Comparison of ENCODE assay signal across 8 cellular contexts in genomic region chr19:15419413-15420025, GRCh38.
DNase-seq lines count a peak whose midpoint lies in the region; ATAC-seq and TF ChIP-seq lines count a peak whose summit lies in the region.

No MANE protein-coding gene starts in this region.

- peak overlapping the region; percentile 30 for H3K27ac ChIP-seq in OCI-LY1 (ENCODE audit: low read depth, low read length, poor library complexity, severe bottlenecking)

- H3K9me2 ChIP-seq in OCI-LY1 (ENCODE audit: low read depth, low read length), result no peaks in the 10 kb centered on the region

- H3K9me3 ChIP-seq in OCI-LY1 (ENCODE audit: low read length) (no peaks in the 10 kb centered on the region), endocrine pancreas (ENCODE audit: control insufficient read depth, low read length) (no peaks in the 10 kb centered on the region)

- peak overlapping the region; percentile 63 for H3K4me2 ChIP-seq in OCI-LY1 (ENCODE audit: low read length)

- peak overlapping the region; percentile 54 for H3K9ac ChIP-seq in OCI-LY1 (ENCODE audit: low read length)
- H3K9ac ChIP-seq in endocrine pancreas (ENCODE audit: control insufficient read depth, insufficient read depth, low read length), result peak overlapping the region; percentile 27

- peak overlapping the region; percentile 45 for H3K4me3 ChIP-seq in OCI-LY1 (ENCODE audit: low read depth, low read length, poor library complexity, severe bottlenecking)
- peak overlapping the region; percentile 87 for H3K4me3 ChIP-seq in endocrine pancreas (ENCODE audit: control insufficient read depth, insufficient read depth, low read length)

- ATAC-seq in GM21515 (IDR thresholded peaks at IDR 0.05; ENCODE audit: unreplicated experiment), result no peak
- no peak for ATAC-seq in HG02852 (IDR thresholded peaks at IDR 0.05; ENCODE audit: unreplicated experiment)

- TF ChIP-seq CTCF in OCI-LY1 (IDR thresholded peaks at IDR 0.05; ENCODE audit: low read length), result no peak

- H3F3A ChIP-seq in OCI-LY1 (ENCODE audit: insufficient read depth, low read length), result no peaks in the 10 kb centered on the region

- H3K27me3 ChIP-seq in OCI-LY1 (ENCODE audit: insufficient read depth, low read length) (no peaks in the 10 kb centered on the region), endocrine pancreas (ENCODE audit: control insufficient read depth, insufficient read depth, low read length) (no peaks in the 10 kb centered on the region)

- no peaks in the 10 kb centered on the region for H4K20me1 ChIP-seq in OCI-LY1 (ENCODE audit: insufficient read depth, low read length)

- H3K4me1 ChIP-seq in OCI-LY1 (ENCODE audit: insufficient read depth, low read length, severe bottlenecking) (peaks cover 36% of the 10 kb centered on the region), endocrine pancreas (ENCODE audit: control insufficient read depth, insufficient read depth, low read length) (peaks cover 8% of the 10 kb centered on the region)

- DNase-seq in EH (ENCODE audit: low read depth) (peak; percentile 25), pons (ENCODE audit: low spot score) (peak; percentile 31), medulla oblongata (ENCODE audit: extremely low spot score) (no peak), GF-D8 (lab: John Stamatoyannopoulos, UW) (no peak)

- H3K36me3 ChIP-seq in OCI-LY1 (ENCODE audit: insufficient read depth, low read length) (peaks cover 57% of the 10 kb centered on the region), endocrine pancreas (ENCODE audit: control insufficient read depth, insufficient read depth, low read length) (peaks cover 4% of the 10 kb centered on the region)

- no peak overlapping the region for H2AFZ ChIP-seq in OCI-LY1 (ENCODE audit: low read length)

- peaks cover 38% of the 10 kb centered on the region for H3K79me2 ChIP-seq in OCI-LY1 (ENCODE audit: insufficient read depth, low read length)

Comparison
In these comparisons a context has a peak if more than half of its experiments do, and no peak if none do; other contexts are left out.
1. DNase-seq: peak in EH (single experiment) and pons (single experiment); none in medulla oblongata (single experiment) and GF-D8 (single experiment).